In genomic region chr22:41448189-41448808, GRCh38 we compare ENCODE assay signal across 1 cellular context.
TF ChIP-seq lines count a peak whose summit lies in the region.

No MANE protein-coding gene starts in this region.

TF ChIP-seq in A549, 52 proteins besides CTCF, POLR2A, EP300 and RAD21 (continued from another document):
- TF ChIP-seq PBX3 (IDR thresholded peaks at IDR 0.05) = peak; percentile 33; the same call in 1 of the 2 replicates
- no peak for TF ChIP-seq KDM1A (IDR thresholded peaks at IDR 0.05; ENCODE audit: low read depth)
- TF ChIP-seq KDM5A (IDR thresholded peaks at IDR 0.05) = no peak
- peak; percentile 73; the same call in 1 of the 2 replicates for TF ChIP-seq MYC (IDR thresholded peaks at IDR 0.05; ENCODE audit: borderline replicate concordance, low read length)
- TF ChIP-seq GATA3 (IDR thresholded peaks at IDR 0.05; ENCODE audit: borderline replicate concordance) = peak; percentile 14; the same call in 1 of the 2 replicates
- no peak for TF ChIP-seq HOXA7 (CRISPR knock-in tag; IDR thresholded peaks at IDR 0.05)
- TF ChIP-seq HMGXB4 (CRISPR knock-in tag; IDR thresholded peaks at IDR 0.05; ENCODE audit: borderline replicate concordance) = no peak
- TF ChIP-seq CHD2 (IDR thresholded peaks at IDR 0.05; ENCODE audit: low read length, partially characterized antibody) = peak; percentile 49
- TF ChIP-seq CHD4 (IDR thresholded peaks at IDR 0.05; ENCODE audit: borderline replicate concordance) = no peak
- TF ChIP-seq JUNB (IDR thresholded peaks at IDR 0.05) = no peak
- TF ChIP-seq BHLHE40 (IDR thresholded peaks at IDR 0.05; ENCODE audit: low read depth, low read length) = peak; percentile 38; the same call in 1 of the 2 replicates
- TF ChIP-seq NFE2L2 (conservative IDR thresholded peaks at IDR 0.05; ENCODE audit: low read length) = no peak
- TF ChIP-seq RNF2 (IDR thresholded peaks at IDR 0.05; ENCODE audit: borderline replicate concordance, low read depth) = no peak
- TF ChIP-seq FOSL2 (IDR thresholded peaks at IDR 0.05) = no peak
- TF ChIP-seq FOSL2 (CRISPR knock-in tag; IDR thresholded peaks at IDR 0.05) = peak; percentile 38
- peak; percentile 74; the same call in 1 of the 2 replicates for TF ChIP-seq MAZ (IDR thresholded peaks at IDR 0.05; ENCODE audit: borderline replicate concordance, low read depth, low read length)
- no peak for TF ChIP-seq BCL3 (IDR thresholded peaks at IDR 0.05)
TF ChIP-seq in A549: peak in this region for 10.
